In genomic region chr5:168530751-168531150, GRCh38 we compare ENCODE assay signal across 16 cellular contexts. TPM values are rescaled to one million over a fixed set of nuclear protein-coding genes. Genes with fewer than 3 reads are reported as not detected.
DNase-seq lines count a peak whose midpoint lies in the region; ATAC-seq lines count a peak whose summit lies in the region.
"Had no signal": no experiment of that assay in that cellular context is flagged by ENCODE, and none has a peak within 500 bp of the region (broad histone marks: within the 10 kb centered on the region; RNA-seq: fewer than 3 reads in every experiment).

No MANE protein-coding gene starts in this region.

- H3K27ac Mint-ChIP-seq in activated naive CD8-positive, alpha-beta T cell treated with anti-CD3 and anti-CD28 coated beads for 36 hours, result no peak overlapping the region
- no peak overlapping the region for H3K27ac Mint-ChIP-seq in naive thymus-derived CD4-positive, alpha-beta T cell
- H3K27ac Mint-ChIP-seq: activated CD8-positive, alpha-beta T cell treated with anti-CD3 and anti-CD28 coated beads for 36 hours had no signal

- H3K27me3 ChIP-seq in naive thymus-derived CD4-positive, alpha-beta T cell (ENCODE audit: control insufficient read depth in 2 of 2, insufficient read depth in 2 of 2, low read length in 2 of 2), result peaks cover 0 to 18% of the 10 kb centered on the region in 2 donors
- H3K27me3 ChIP-seq: right lobe of liver had no signal

- H3K4me1 Mint-ChIP-seq in activated naive CD8-positive, alpha-beta T cell treated with anti-CD3 and anti-CD28 coated beads for 36 hours, result peaks cover 3% of the 10 kb centered on the region
- peaks cover 4 to 18% (median 14%) of the 10 kb centered on the region in 7 donors for H3K4me1 Mint-ChIP-seq in naive thymus-derived CD4-positive, alpha-beta T cell

- peaks cover 61% of the 10 kb centered on the region for H3K27me3 Mint-ChIP-seq in activated naive CD8-positive, alpha-beta T cell treated with anti-CD3 and anti-CD28 coated beads for 36 hours
- peaks cover 26 to 51% (median 43%) of the 10 kb centered on the region in 5 donors for H3K27me3 Mint-ChIP-seq in naive thymus-derived CD4-positive, alpha-beta T cell

- H3K36me3 ChIP-seq in naive thymus-derived CD4-positive, alpha-beta T cell (ENCODE audit: control insufficient read depth in 2 of 3, insufficient read depth in 3 of 3, low read length in 3 of 3), result no peaks in the 10 kb centered on the region
- H3K36me3 ChIP-seq: neutrophil, right lobe of liver, suprapubic skin had no signal

- DNase-seq in AG08395 (ENCODE audit: low spot score) (peak; percentile 15), EH (ENCODE audit: low read depth) (peak; percentile 25), dermis blood vessel endothelial cell (no peak), NCI-H345 treated with DMSO at 0.1 percent for 48 hours (lab: John Stamatoyannopoulos, UW; ENCODE audit: unreplicated experiment) (no peak)
- no peak for DNase-seq in activated naive CD8-positive, alpha-beta T cell treated with anti-CD3 and anti-CD28 coated beads for 36 hours
- no peak for DNase-seq in naive thymus-derived CD4-positive, alpha-beta T cell
- no peak for DNase-seq in activated CD4-positive, CD25-positive, alpha-beta regulatory T cell treated with anti-CD3 and anti-CD28 coated beads, Interleukin-2, amount 50 U/mL, for 72 hours
- DNase-seq: activated CD8-positive, alpha-beta T cell treated with anti-CD3 and anti-CD28 coated beads for 36 hours; head of caudate nucleus; NCI-H2081; NCI-H526 treated with DMSO at 0.1 percent for 48 hours; right lobe of liver had no signal

- H3K9me3 Mint-ChIP-seq in activated naive CD8-positive, alpha-beta T cell treated with anti-CD3 and anti-CD28 coated beads for 36 hours, result peaks cover 2% of the 10 kb centered on the region
- H3K9me3 Mint-ChIP-seq in naive thymus-derived CD4-positive, alpha-beta T cell, result peaks cover 0 to 13% (median 4%) of the 10 kb centered on the region in 11 donors
- H3K9me3 Mint-ChIP-seq: activated CD8-positive, alpha-beta T cell treated with anti-CD3 and anti-CD28 coated beads for 36 hours had no signal

- no peaks in the 10 kb centered on the region for H3K9me3 ChIP-seq in naive thymus-derived CD4-positive, alpha-beta T cell (ENCODE audit: control insufficient read depth in 2 of 3, low read length in 3 of 3)
- H3K9me3 ChIP-seq: neutrophil, right lobe of liver, suprapubic skin had no signal

- peak overlapping the region; percentile 10 for H3K4me3 Mint-ChIP-seq in activated naive CD8-positive, alpha-beta T cell treated with anti-CD3 and anti-CD28 coated beads for 36 hours
- peak overlapping the region in 8 of 10 donors; percentile 2 to 88 (median 69) for H3K4me3 Mint-ChIP-seq in naive thymus-derived CD4-positive, alpha-beta T cell

- POLR2A ChIA-PET in naive thymus-derived CD4-positive, alpha-beta T cell (lab: Charles Lee), result no interaction called here

- CTCF ChIA-PET in naive thymus-derived CD4-positive, alpha-beta T cell (lab: Charles Lee), result no interaction called here

- peaks cover 2% of the 10 kb centered on the region for H3K36me3 Mint-ChIP-seq in activated naive CD8-positive, alpha-beta T cell treated with anti-CD3 and anti-CD28 coated beads for 36 hours
- peaks cover 0 to 3% (median 0%) of the 10 kb centered on the region in 5 donors for H3K36me3 Mint-ChIP-seq in naive thymus-derived CD4-positive, alpha-beta T cell

- no peak for ATAC-seq in naive thymus-derived CD4-positive, alpha-beta T cell
- ATAC-seq in GM18907 (IDR thresholded peaks at IDR 0.05; ENCODE audit: unreplicated experiment), result no peak
- ATAC-seq: activated CD8-positive, alpha-beta T cell treated with anti-CD3 and anti-CD28 coated beads for 36 hours; right lobe of liver had no signal

- H3K4me1 ChIP-seq in naive thymus-derived CD4-positive, alpha-beta T cell (ENCODE audit: control insufficient read depth in 2 of 2, insufficient read depth in 2 of 2, low read length in 2 of 2), result no peaks in the 10 kb centered on the region

- H3K4me3 ChIP-seq in naive thymus-derived CD4-positive, alpha-beta T cell (ENCODE audit: low read length), result no peak overlapping the region
- H3K4me3 ChIP-seq: right lobe of liver, SK-N-MC, suprapubic skin had no signal

- intact Hi-C loops in naive thymus-derived CD4-positive, alpha-beta T cell (cut with micrococcal nuclease), result no loop called here

- no peak overlapping the region for H3K27ac ChIP-seq in naive thymus-derived CD4-positive, alpha-beta T cell (ENCODE audit: low read depth, low read length)
- H3K27ac ChIP-seq: neutrophil, right lobe of liver, SK-N-MC, suprapubic skin had no signal

RNA-seq across cellular contexts. Expression of gene FBLL1, which starts 1.6 kb away (rescaled TPM):
- total RNA-seq in activated naive CD8-positive, alpha-beta T cell treated with anti-CD3 and anti-CD28 coated beads for 36 hours, result under 1 TPM in 1 of 2 experiments, not detected in 1; 0.19 TPM
- under 1 TPM in 2 of 5 experiments, not detected in 3; 0.22 to 0.57 TPM for total RNA-seq in naive thymus-derived CD4-positive, alpha-beta T cell
- not detected for polyA plus RNA-seq in naive thymus-derived CD4-positive, alpha-beta T cell
- total RNA-seq in dermis blood vessel endothelial cell, result 0.74 and 1.4 TPM in 2 replicates

RNA-seq across cellular contexts. Expression of gene RARS1, which starts 44.5 kb away (rescaled TPM):
- 100 to 1,000 TPM; 153 to 158 TPM for total RNA-seq in activated naive CD8-positive, alpha-beta T cell treated with anti-CD3 and anti-CD28 coated beads for 36 hours
- total RNA-seq in naive thymus-derived CD4-positive, alpha-beta T cell, result 100 to 1,000 TPM in 2 of 5 experiments, 10 to 100 TPM in 3; 59.1 to 110 (median 81.3) TPM
- 10 to 100 TPM; 21.3 to 31.0 TPM for polyA plus RNA-seq in naive thymus-derived CD4-positive, alpha-beta T cell
- total RNA-seq in dermis blood vessel endothelial cell, result 141 and 175 TPM in 2 replicates

RNA-seq across cellular contexts. Expression of gene PANK3, which starts 48.4 kb away (rescaled TPM):
- 10 to 100 TPM; 59.6 to 61.7 TPM for total RNA-seq in activated naive CD8-positive, alpha-beta T cell treated with anti-CD3 and anti-CD28 coated beads for 36 hours
- total RNA-seq in naive thymus-derived CD4-positive, alpha-beta T cell, result 10 to 100 TPM; 31.2 to 52.2 (median 41.5) TPM
- polyA plus RNA-seq in naive thymus-derived CD4-positive, alpha-beta T cell, result 1 to 10 TPM; 1.5 to 7.5 TPM
- 66.2 and 72.6 TPM in 2 replicates for total RNA-seq in dermis blood vessel endothelial cell

Comparison
In these comparisons a context has a peak if more than half of its experiments do, and no peak if none do; other contexts are left out.
1. DNase-seq: peak in AG08395 (single experiment) and EH (single experiment); none in activated naive CD8-positive, alpha-beta T cell treated with anti-CD3 and anti-CD28 coated beads for 36 hours (single experiment), naive thymus-derived CD4-positive, alpha-beta T cell (0 of 9), dermis blood vessel endothelial cell (single experiment), activated CD4-positive, CD25-positive, alpha-beta regulatory T cell treated with anti-CD3 and anti-CD28 coated beads, Interleukin-2, amount 50 U/mL, for 72 hours (single experiment) and NCI-H345 treated with DMSO at 0.1 percent for 48 hours (single experiment).